Comparison of ENCODE assay signal across 8 cellular contexts in the genomic region with DNA sequence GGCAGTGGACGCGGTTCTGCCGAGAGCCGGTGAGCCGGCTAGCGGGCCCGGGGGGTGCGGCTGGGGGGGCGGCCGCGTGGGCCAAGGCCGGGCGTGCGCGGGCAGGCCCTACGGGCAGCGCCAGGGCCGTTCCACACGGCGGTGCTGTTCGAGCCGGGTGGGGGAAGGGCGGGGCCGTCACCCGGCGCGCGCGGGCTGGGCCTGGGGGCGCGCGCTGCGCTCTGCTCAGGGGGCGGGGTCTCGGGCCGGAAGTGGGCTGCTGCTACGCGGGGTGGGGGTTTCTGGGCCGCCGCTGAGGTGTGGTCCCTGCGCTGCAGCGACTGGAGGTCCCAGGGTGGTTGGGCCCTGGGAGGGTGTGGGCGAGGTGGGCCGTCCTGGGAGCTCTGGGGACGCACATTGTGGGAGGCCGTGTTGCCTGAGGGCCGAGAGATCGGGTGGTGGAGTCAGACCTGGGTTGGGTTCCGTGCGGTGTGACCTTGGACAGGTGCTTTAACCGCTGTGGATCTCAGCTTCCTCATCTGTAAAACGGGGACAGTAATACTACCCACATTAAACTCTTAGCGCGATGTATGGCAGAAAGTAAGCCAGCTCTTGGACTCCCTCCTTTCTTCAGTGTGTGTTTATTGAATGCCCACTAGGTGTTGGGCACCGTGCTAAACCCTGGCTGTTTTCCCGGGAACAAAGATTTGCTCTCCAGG. TPM values are rescaled to one million over a fixed set of nuclear protein-coding genes. Genes with fewer than 3 reads are reported as not detected.
DNase-seq lines count a peak whose midpoint lies in the region; ATAC-seq lines count a peak whose summit lies in the region.

No MANE protein-coding gene starts in this region.

- H3K27ac ChIP-seq in ACC112 (ENCODE audit: low read depth, low read length): peak overlapping the region; percentile 68; the same call in 1 of the 2 replicates
- H3K27ac ChIP-seq in effector memory CD4-positive, alpha-beta T cell (ENCODE audit: insufficient read depth, low read length, poor library complexity, severe bottlenecking): peak overlapping the region; percentile 83

- no peaks in the 10 kb centered on the region for H3K27me3 ChIP-seq in ACC112 (ENCODE audit: insufficient read depth, low read length)
- no peaks in the 10 kb centered on the region for H3K27me3 ChIP-seq in effector memory CD4-positive, alpha-beta T cell (replicated peaks; ENCODE audit: control insufficient read depth, insufficient read depth, low read length, poor library complexity, severe bottlenecking)

- peaks cover 38% of the 10 kb centered on the region for H3K4me1 ChIP-seq in ACC112 (ENCODE audit: control insufficient read depth, insufficient read depth, low read length, unreplicated experiment)
- H3K4me1 ChIP-seq in effector memory CD4-positive, alpha-beta T cell (ENCODE audit: control insufficient read depth, insufficient read depth, low read length, poor library complexity, severe bottlenecking): peaks cover 27% of the 10 kb centered on the region

- DNase-seq in NCI-H2171 treated with DMSO at 0.1 percent for 48 hours (lab: John Stamatoyannopoulos, UW) (peak; percentile 75), mucosa of gallbladder (ENCODE audit: low spot score) (peak; percentile 69)
- peak; percentile 87 for DNase-seq in activated CD4-positive, alpha-beta T cell treated with anti-CD3 and anti-CD28 coated beads, Interleukin-2, amount 50 U/mL, for 1 hour
- peak in 2 of 3 donors; percentile 75 to 76 for DNase-seq in effector memory CD4-positive, alpha-beta T cell
- peak; percentile 69 for DNase-seq in stimulated activated CD8-positive, alpha-beta memory T cell treated with anti-CD3 and anti-CD28 coated beads, Interleukin-7, amount 100 ng/mL, for 24 hours (ENCODE audit: low read depth)

- H3K36me3 ChIP-seq in ACC112 (ENCODE audit: insufficient read depth, low read length): no peaks in the 10 kb centered on the region
- H3K36me3 ChIP-seq in effector memory CD4-positive, alpha-beta T cell (ENCODE audit: control insufficient read depth, insufficient read depth, low read length): no peaks in the 10 kb centered on the region

- H2AFZ ChIP-seq in ACC112 (ENCODE audit: low read length, unreplicated experiment): peak overlapping the region; percentile 39

- no peaks in the 10 kb centered on the region for H3K9me3 ChIP-seq in effector memory CD4-positive, alpha-beta T cell (ENCODE audit: control insufficient read depth, low read length)

- ATAC-seq in GM18517 (IDR thresholded peaks at IDR 0.05; ENCODE audit: unreplicated experiment) (peak; percentile 36), HG02973 (IDR thresholded peaks at IDR 0.05; ENCODE audit: unreplicated experiment) (peak; percentile 47)

- H3K79me2 ChIP-seq in ACC112 (ENCODE audit: control insufficient read depth, insufficient read depth, low read length, unreplicated experiment): peaks cover 51% of the 10 kb centered on the region

- peak overlapping the region; percentile 92 for H3K4me3 ChIP-seq in ACC112 (ENCODE audit: low read depth, low read length)
- peak overlapping the region; percentile 79 for H3K4me3 ChIP-seq in effector memory CD4-positive, alpha-beta T cell (ENCODE audit: insufficient read depth, low read depth, low read length, poor library complexity, severe bottlenecking)

RNA-seq across cellular contexts. Expression of a gene that starts 0.4 kb away (rescaled TPM):
- total RNA-seq in mucosa of gallbladder: 85.9 TPM

RNA-seq across cellular contexts. Expression of a gene that starts 38.6 kb away (rescaled TPM):
- total RNA-seq in mucosa of gallbladder: 0.20 TPM

RNA-seq across cellular contexts. Expression of a gene that starts 58.0 kb away (rescaled TPM):
- 2.0 TPM for total RNA-seq in mucosa of gallbladder

Comparison
In these comparisons a context has a peak if more than half of its experiments do, and no peak if none do; other contexts are left out.
1. Peak in every context shown above with its lines: DNase-seq, ATAC-seq, H3K4me3 ChIP-seq and H3K27ac ChIP-seq.